ENCODE assay signal across 22 cellular contexts in genomic region chr9:109241931-109242330, GRCh38.
"Had no signal": no experiment of that assay in that cellular context is flagged by ENCODE, and none has a peak within 500 bp of the region (broad histone marks: within the 10 kb centered on the region; RNA-seq: fewer than 3 reads in every experiment).

No MANE protein-coding gene starts in this region.

- ATAC-seq: activated CD8-positive, alpha-beta memory T cell treated with anti-CD3 and anti-CD28 coated beads, Interleukin-2, amount 10 ng/mL, durations not matched to agents 7 days and 5 days; activated CD8-positive, alpha-beta T cell treated with anti-CD3 and anti-CD28 coated beads for 36 hours; heart right ventricle; left lobe of liver; natural killer cell; stimulated activated effector memory CD8-positive, alpha-beta T cell treated with anti-CD3 and anti-CD28 coated beads, Interleukin-12 subunit alpha, Interleukin-12 subunit beta, amount 100 ng/mL, for 72 hours; stimulated activated naive CD8-positive, alpha-beta T cell treated with anti-CD3 and anti-CD28 coated beads, Interleukin-15, amount 100 ng/mL, for 72 hours had no signal

- H3K4me3 ChIP-seq: heart right ventricle, prostate gland had no signal

- H3K27me3 Mint-ChIP-seq: type B pancreatic cell had no signal

- DNase-seq: activated CD4-positive, alpha-beta T cell treated with anti-CD3 and anti-CD28 coated beads, Interleukin-2, amount 10 ng/mL, durations not matched to agents 24 days and 14 days; activated CD4-positive, CD25-positive, alpha-beta regulatory T cell; activated CD8-positive, alpha-beta memory T cell treated with anti-CD3 and anti-CD28 coated beads, Interleukin-2, amount 10 ng/mL, durations not matched to agents 7 days and 5 days; activated CD8-positive, alpha-beta T cell treated with anti-CD3 and anti-CD28 coated beads for 36 hours; activated effector memory CD4-positive, alpha-beta T cell treated with anti-CD3 and anti-CD28 coated beads, Interleukin-2, amount 50 U/mL, for 16 hours; activated naive CD4-positive, alpha-beta T cell treated with anti-CD3 and anti-CD28 coated beads, Interleukin-2, amount 10 ng/mL, durations not matched to agents 7 days and 5 days; activated T-cell treated with anti-CD3 and anti-CD28 coated beads for 4 hours; effector CD4-positive, alpha-beta T cell; erythroblast; foreskin fibroblast; kidney; natural killer cell; stimulated activated CD4-positive, alpha-beta T cell treated with anti-CD3 and anti-CD28 coated beads, Interleukin-1b, Interleukin-23, amount 100 ng/mL, for 48 hours; stimulated activated naive CD8-positive, alpha-beta T cell treated with anti-CD3 and anti-CD28 coated beads, Interleukin-15, amount 100 ng/mL, for 72 hours; T1000 had no signal

- H3K36me3 ChIP-seq: heart right ventricle, prostate gland had no signal

- H3K27ac ChIP-seq: heart right ventricle, prostate gland had no signal

- H3K4me3 Mint-ChIP-seq: activated CD4-positive, alpha-beta T cell treated with anti-CD3 and anti-CD28 coated beads, Interleukin-2, amount 10 ng/mL, durations not matched to agents 24 days and 14 days; activated CD8-positive, alpha-beta memory T cell treated with anti-CD3 and anti-CD28 coated beads, Interleukin-2, amount 10 ng/mL, durations not matched to agents 7 days and 5 days; activated CD8-positive, alpha-beta T cell treated with anti-CD3 and anti-CD28 coated beads for 36 hours; activated naive CD4-positive, alpha-beta T cell treated with anti-CD3 and anti-CD28 coated beads, Interleukin-2, amount 10 ng/mL, durations not matched to agents 7 days and 5 days; dendritic cell treated with granulocyte-macrophage colony-stimulating factor and Interleukin-4, amounts not matched to agents 40 ng/mL and 50 ng/mL, for 4 days; natural killer cell; stimulated activated effector memory CD8-positive, alpha-beta T cell treated with anti-CD3 and anti-CD28 coated beads, Interleukin-12 subunit alpha, Interleukin-12 subunit beta, amount 100 ng/mL, for 72 hours; stimulated activated naive CD8-positive, alpha-beta T cell treated with anti-CD3 and anti-CD28 coated beads, Interleukin-15, amount 100 ng/mL, for 72 hours; T-helper 1 cell treated with Interleukin-12 subunit alpha and Interleukin-12 subunit beta and Interleukin-4 antibody, amounts not matched to agents 30 μg/mL and 1 μg/mL, for 36 hours; type B pancreatic cell had no signal

- H3K27ac Mint-ChIP-seq: activated CD4-positive, alpha-beta T cell treated with anti-CD3 and anti-CD28 coated beads, Interleukin-2, amount 10 ng/mL, durations not matched to agents 24 days and 14 days; activated CD8-positive, alpha-beta memory T cell treated with anti-CD3 and anti-CD28 coated beads, Interleukin-2, amount 10 ng/mL, durations not matched to agents 7 days and 5 days; activated CD8-positive, alpha-beta T cell treated with anti-CD3 and anti-CD28 coated beads for 36 hours; activated naive CD4-positive, alpha-beta T cell treated with anti-CD3 and anti-CD28 coated beads, Interleukin-2, amount 10 ng/mL, durations not matched to agents 7 days and 5 days; dendritic cell treated with granulocyte-macrophage colony-stimulating factor and Interleukin-4, amounts not matched to agents 40 ng/mL and 50 ng/mL, for 4 days; natural killer cell; stimulated activated effector memory CD8-positive, alpha-beta T cell treated with anti-CD3 and anti-CD28 coated beads, Interleukin-12 subunit alpha, Interleukin-12 subunit beta, amount 100 ng/mL, for 72 hours; stimulated activated naive CD8-positive, alpha-beta T cell treated with anti-CD3 and anti-CD28 coated beads, Interleukin-15, amount 100 ng/mL, for 72 hours; T-helper 1 cell treated with Interleukin-12 subunit alpha and Interleukin-12 subunit beta and Interleukin-4 antibody, amounts not matched to agents 30 μg/mL and 1 μg/mL, for 36 hours; type B pancreatic cell had no signal

- H3K4me1 Mint-ChIP-seq: activated CD8-positive, alpha-beta memory T cell treated with anti-CD3 and anti-CD28 coated beads, Interleukin-2, amount 10 ng/mL, durations not matched to agents 7 days and 5 days; activated naive CD4-positive, alpha-beta T cell treated with anti-CD3 and anti-CD28 coated beads, Interleukin-2, amount 10 ng/mL, durations not matched to agents 7 days and 5 days; natural killer cell; stimulated activated effector memory CD8-positive, alpha-beta T cell treated with anti-CD3 and anti-CD28 coated beads, Interleukin-12 subunit alpha, Interleukin-12 subunit beta, amount 100 ng/mL, for 72 hours had no signal

- H3K9me3 ChIP-seq: heart right ventricle, prostate gland had no signal

- H3K36me3 Mint-ChIP-seq: activated CD8-positive, alpha-beta memory T cell treated with anti-CD3 and anti-CD28 coated beads, Interleukin-2, amount 10 ng/mL, durations not matched to agents 7 days and 5 days; activated naive CD4-positive, alpha-beta T cell treated with anti-CD3 and anti-CD28 coated beads, Interleukin-2, amount 10 ng/mL, durations not matched to agents 7 days and 5 days; natural killer cell; stimulated activated effector memory CD8-positive, alpha-beta T cell treated with anti-CD3 and anti-CD28 coated beads, Interleukin-12 subunit alpha, Interleukin-12 subunit beta, amount 100 ng/mL, for 72 hours had no signal

- H3K9me3 Mint-ChIP-seq: activated CD4-positive, alpha-beta T cell treated with anti-CD3 and anti-CD28 coated beads, Interleukin-2, amount 10 ng/mL, durations not matched to agents 24 days and 14 days; activated CD8-positive, alpha-beta T cell treated with anti-CD3 and anti-CD28 coated beads for 36 hours; activated naive CD4-positive, alpha-beta T cell treated with anti-CD3 and anti-CD28 coated beads, Interleukin-2, amount 10 ng/mL, durations not matched to agents 7 days and 5 days; dendritic cell treated with granulocyte-macrophage colony-stimulating factor and Interleukin-4, amounts not matched to agents 40 ng/mL and 50 ng/mL, for 4 days; natural killer cell; stimulated activated effector memory CD8-positive, alpha-beta T cell treated with anti-CD3 and anti-CD28 coated beads, Interleukin-12 subunit alpha, Interleukin-12 subunit beta, amount 100 ng/mL, for 72 hours; stimulated activated naive CD8-positive, alpha-beta T cell treated with anti-CD3 and anti-CD28 coated beads, Interleukin-15, amount 100 ng/mL, for 72 hours; T-helper 1 cell treated with Interleukin-12 subunit alpha and Interleukin-12 subunit beta and Interleukin-4 antibody, amounts not matched to agents 30 μg/mL and 1 μg/mL, for 36 hours; type B pancreatic cell had no signal
